ENCODE assay signal across 9 cellular contexts in genomic region chr14:64717870-64718269, GRCh38. TPM values are rescaled to one million over a fixed set of nuclear protein-coding genes. Genes with fewer than 3 reads are reported as not detected.
DNase-seq lines count a peak whose midpoint lies in the region; ATAC-seq, FAIRE-seq and TF ChIP-seq lines count a peak whose summit lies in the region.
"Had no signal": no experiment of that assay in that cellular context is flagged by ENCODE, and none has a peak within 500 bp of the region (broad histone marks: within the 10 kb centered on the region; RNA-seq: fewer than 3 reads in every experiment).

No MANE protein-coding gene starts in this region.

- BruUV-seq in Calu3 (replicated peaks; lab: Mats Ljungman, UMichigan), result no TSS peak

- H3K4me1 Mint-ChIP-seq in Calu3 (ENCODE audit: low read depth, unreplicated experiment), result peaks cover 78% of the 10 kb centered on the region

- H3K4me3 Mint-ChIP-seq in Calu3 (ENCODE audit: low read depth, unreplicated experiment), result peak overlapping the region; percentile 70
- H3K4me3 Mint-ChIP-seq: activated naive CD4-positive, alpha-beta T cell treated with anti-CD3 and anti-CD28 coated beads, Interleukin-2, amount 50 U/mL, for 24 hours had no signal

- no peak overlapping the region for H3K4me3 ChIP-seq in heart left ventricle

- WGBS in heart left ventricle, 4 donors, result 29 to 37% (median 32%) methylated on average over 6 of the region's 6 CpGs

- no peak for TF ChIP-seq CTCF in Calu3 (IDR thresholded peaks at IDR 0.05; ENCODE audit: unreplicated experiment)
- no peak for TF ChIP-seq CTCF in heart left ventricle (IDR thresholded peaks at IDR 0.05)

- intact Hi-C loops in Calu3 (cut with micrococcal nuclease; ENCODE audit: unreplicated experiment) (loop anchor here (5.0 kb wide), 1 partner anchor 46 kb away; no protein-coding TSS in a partner anchor), heart left ventricle (cut with DNase I) (loop anchor here in 2 of 10 donors (5.0 kb wide), 2 partner anchors 39 to 46 kb away; no protein-coding TSS in a partner anchor)

- H3K27ac Mint-ChIP-seq in Calu3 (ENCODE audit: unreplicated experiment), result peak overlapping the region; percentile 89
- H3K27ac Mint-ChIP-seq: activated naive CD4-positive, alpha-beta T cell treated with anti-CD3 and anti-CD28 coated beads, Interleukin-2, amount 50 U/mL, for 24 hours had no signal

- ATAC-seq in heart left ventricle (peak in 2 of 4 donors; percentile 8 to 26), HG03095 (IDR thresholded peaks at IDR 0.05; ENCODE audit: unreplicated experiment) (no peak)

- H3K27ac ChIP-seq in heart left ventricle, result peak overlapping the region in 9 of 12 donors; percentile 1 to 84 (median 39)

- peak; percentile 38 for DNase-seq in Calu3
- peak; percentile 26 for DNase-seq in RPMI7951 (ENCODE audit: low read depth)
- peak in 1 of 5 donors; percentile 61 for DNase-seq in heart left ventricle
- peak; percentile 49 for DNase-seq in pons (ENCODE audit: low spot score)
- DNase-seq in H54 (ENCODE audit: insufficient read length, low spot score), result no peak
- DNase-seq in GM12891 (ENCODE audit: insufficient read length, low spot score), result no peak
- DNase-seq in stimulated activated CD4-positive, alpha-beta T cell treated with anti-CD3 and anti-CD28 coated beads, Interleukin-2, amount 100 ng/mL, for 24 hours, result no peak

- CTCF ChIA-PET in Calu3 (lab: Charles Lee), result interaction anchor here (1.6 kb wide), 1 partner anchor 10 kb away, joined by 6 read pairs; no protein-coding TSS in a partner anchor

- H3K27me3 ChIP-seq in heart left ventricle, result no peaks in the 10 kb centered on the region

- FAIRE-seq in H54 (lab: Jason Lieb, UNC) (no peak), GM12891 (lab: Jason Lieb, UNC) (no peak)

- peaks cover under 1% of the 10 kb centered on the region for H3K9me3 Mint-ChIP-seq in Calu3 (ENCODE audit: low read depth, unreplicated experiment)

- H3K4me1 ChIP-seq in heart left ventricle, result peaks cover 6 to 93% (median 49%) of the 10 kb centered on the region in 12 donors

- no peaks in the 10 kb centered on the region for H3K27me3 Mint-ChIP-seq in Calu3 (ENCODE audit: unreplicated experiment)

- peaks cover 35% of the 10 kb centered on the region for H3K36me3 Mint-ChIP-seq in Calu3 (ENCODE audit: insufficient read depth, unreplicated experiment)

- peaks cover 0 to 19% (median 6%) of the 10 kb centered on the region in 12 donors for H3K9me3 ChIP-seq in heart left ventricle

- no peak for TF ChIP-seq POLR2A in heart left ventricle (IDR thresholded peaks at IDR 0.05)
- no peak for TF ChIP-seq POLR2A in H54 (IDR thresholded peaks at IDR 0.05; ENCODE audit: low read depth, low read length)
- no peak for TF ChIP-seq POLR2A in GM12891 (IDR thresholded peaks at IDR 0.05; ENCODE audit: low read depth, low read length)

- peaks cover 0 to 6% (median 0%) of the 10 kb centered on the region in 9 donors for H3K36me3 ChIP-seq in heart left ventricle

TF ChIP-seq in GM12891, 5 proteins besides CTCF, POLR2A, EP300 and RAD21:
- TF ChIP-seq PAX5 (IDR thresholded peaks at IDR 0.05; ENCODE audit: insufficient read depth, low read length, severe bottlenecking) (no peak), POLR2AphosphoS5 (IDR thresholded peaks at IDR 0.05; ENCODE audit: low read depth, low read length) (no peak), TAF1 (IDR thresholded peaks at IDR 0.05; ENCODE audit: low read depth, low read length) (no peak), POU2F2 (IDR thresholded peaks at IDR 0.05; ENCODE audit: low read depth, low read length) (no peak), SPI1 (IDR thresholded peaks at IDR 0.05; ENCODE audit: low read depth, low read length) (no peak)
TF ChIP-seq in GM12891: peak in this region for 0.

RNA-seq across cellular contexts. Expression of gene PLEKHG3, which starts 13.6 kb away (rescaled TPM):
- total RNA-seq in Calu3 (2022), result 39.0 and 53.6 TPM in 2 replicates
- 1.8 and 1.9 TPM in 2 replicates for total RNA-seq in RPMI7951 (2014; rRNA removed; shearing (Covaris generic))
- total RNA-seq in heart left ventricle, result 10 to 100 TPM; 14.7 to 34.3 (median 18.1) TPM
- polyA plus RNA-seq in heart left ventricle, result 1 to 10 TPM; 7.0 TPM
- polyA plus RNA-seq in GM12891 (2012; ENCODE audit: low read depth, missing spikeins), result 0.37 TPM

Comparison
In these comparisons a context has a peak if more than half of its experiments do, and no peak if none do; other contexts are left out.
1. DNase-seq: peak in Calu3 (single experiment), RPMI7951 (single experiment) and pons (single experiment); none in H54 (single experiment), GM12891 (single experiment) and stimulated activated CD4-positive, alpha-beta T cell treated with anti-CD3 and anti-CD28 coated beads, Interleukin-2, amount 100 ng/mL, for 24 hours (0 of 2).